ENCODE assay signal across 9 cellular contexts in the genomic region with DNA sequence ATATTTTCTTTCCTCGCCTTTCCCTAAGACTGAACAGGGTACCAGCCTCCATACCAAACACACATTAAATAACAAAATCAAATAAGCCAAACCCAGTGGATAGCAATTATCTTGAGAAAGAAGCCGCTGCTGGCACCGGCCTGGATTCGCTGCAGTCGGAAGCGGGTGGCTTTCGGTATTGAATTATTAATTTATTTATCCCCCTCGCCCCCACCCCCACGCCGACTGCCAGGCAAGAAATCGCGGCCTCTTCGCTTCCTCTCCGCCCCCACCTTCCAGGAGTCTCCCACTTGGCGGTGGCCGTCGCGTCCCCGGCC. TPM values are rescaled to one million over a fixed set of nuclear protein-coding genes. Genes with fewer than 3 reads are reported as not detected.
DNase-seq lines count a peak whose midpoint lies in the region; ATAC-seq and TF ChIP-seq lines count a peak whose summit lies in the region.
"Had no signal": no experiment of that assay in that cellular context is flagged by ENCODE, and none has a peak within 500 bp of the region (broad histone marks: within the 10 kb centered on the region; RNA-seq: fewer than 3 reads in every experiment).

No MANE protein-coding gene starts in this region.

- peaks cover 0 to 24% (median 6%) of the 10 kb centered on the region in 12 donors for H3K4me1 ChIP-seq in heart left ventricle
- peaks cover 12% of the 10 kb centered on the region for H3K4me1 ChIP-seq in adipocyte (ENCODE audit: control insufficient read depth, insufficient read depth, low read length)
- H3K4me1 ChIP-seq in lung (ENCODE audit: control insufficient read depth in 2 of 2, insufficient read depth in 2 of 2, low read length in 2 of 2) = peaks cover 0 to 6% of the 10 kb centered on the region in 2 donors
- H3K4me1 ChIP-seq in uterus = no peaks in the 10 kb centered on the region

- DNase-seq in heart left ventricle (no peak), Right ventricle myocardium superior (no peak), adipocyte (ENCODE audit: low read depth) (no peak), lung (ENCODE audit: low spot score) (no peak), uterus (no peak), COLO829 (ENCODE audit: low spot score) (no peak)

- peak overlapping the region; percentile 81 for H3K9ac ChIP-seq in adipocyte (ENCODE audit: low read length)

- H3K9me3 ChIP-seq in heart left ventricle (no peaks in the 10 kb centered on the region), adipocyte (ENCODE audit: control insufficient read depth, low read length) (no peaks in the 10 kb centered on the region), lung (ENCODE audit: control insufficient read depth in 2 of 2, insufficient read depth in 1 of 2, low read length in 1 of 2) (no peaks in the 10 kb centered on the region), uterus (no peaks in the 10 kb centered on the region)

- H3K4me3 ChIP-seq in heart left ventricle (peak overlapping the region in 11 of 12 donors; percentile 31 to 70 (median 54)), adipocyte (ENCODE audit: low read length) (peak overlapping the region; percentile 87), lung (peak overlapping the region; percentile 58), uterus (peak overlapping the region; percentile 19 to 48)

- no peak for TF ChIP-seq CTCF in heart left ventricle (IDR thresholded peaks at IDR 0.05)
- no peak for TF ChIP-seq CTCF in lung (IDR thresholded peaks at IDR 0.05; ENCODE audit: control extremely low read depth, extremely low read depth)
- no peak for TF ChIP-seq CTCF in uterus (IDR thresholded peaks at IDR 0.05)

- H3K27ac ChIP-seq in heart left ventricle (peak overlapping the region in 1 of 12 donors; percentile 93), lung (ENCODE audit: low read depth in 1 of 2, low read length in 1 of 2) (peak overlapping the region in 1 of 2 donors; percentile 50), uterus (no peak overlapping the region)

- no peaks in the 10 kb centered on the region for H3K36me3 ChIP-seq in heart left ventricle
- H3K36me3 ChIP-seq in adipocyte (ENCODE audit: control insufficient read depth, insufficient read depth, low read length, severe bottlenecking) = no peaks in the 10 kb centered on the region
- H3K36me3 ChIP-seq in lung (ENCODE audit: control insufficient read depth in 2 of 2, insufficient read depth in 2 of 2, low read length in 2 of 2) = no peaks in the 10 kb centered on the region
- H3K36me3 ChIP-seq in uterus = no peaks in the 10 kb centered on the region

- H3K27me3 ChIP-seq in heart left ventricle = peaks cover under 1 to 40% (median 13%) of the 10 kb centered on the region in 9 donors
- H3K27me3 ChIP-seq in adipocyte (replicated peaks; ENCODE audit: control insufficient read depth, insufficient read depth, low read length) = no peaks in the 10 kb centered on the region
- no peaks in the 10 kb centered on the region for H3K27me3 ChIP-seq in lung (ENCODE audit: control insufficient read depth, insufficient read depth)
- H3K27me3 ChIP-seq in uterus = peaks cover 0 to 9% of the 10 kb centered on the region in 2 donors

- intact Hi-C loops in heart left ventricle (cut with DNase I) = no loop called here
- intact Hi-C loops in Right ventricle myocardium superior (cut with DNase I) = no loop called here
- intact Hi-C loops in uterus (cut with DNase I; ENCODE audit: low total_unique reads) = no loop called here

- 0 to 2% (median 1%) methylated on average over 14 to 19 of the region's 19 CpGs for WGBS in heart left ventricle, 4 donors
- 1% methylated on average over 19 of the region's 19 CpGs for WGBS in lung, 2 donors

- TF ChIP-seq POLR2A in heart left ventricle (IDR thresholded peaks at IDR 0.05) (no peak), uterus (IDR thresholded peaks at IDR 0.05) (no peak)

- ATAC-seq in heart left ventricle (no peak), Right ventricle myocardium superior (ENCODE audit: poor library complexity) (no peak), lung (ENCODE audit: insufficient read depth, low FRiP score) (no peak), HG02763 (IDR thresholded peaks at IDR 0.05; ENCODE audit: unreplicated experiment) (no peak), GM21526 (IDR thresholded peaks at IDR 0.05; ENCODE audit: low FRiP score, unreplicated experiment) (no peak)

RNA-seq across cellular contexts. Expression of a gene that starts 0.4 kb away (rescaled TPM):
- under 1 TPM in 1 of 9 donors, not detected in 8; 0.08 TPM for total RNA-seq in heart left ventricle
- under 1 TPM in 1 of 2 donors, not detected in 1; 0.06 TPM for polyA plus RNA-seq in heart left ventricle
- not detected for total RNA-seq in Right ventricle myocardium superior
- total RNA-seq in lung = under 1 TPM; 0.17 to 0.52 TPM
- under 1 TPM; 0.20 to 0.32 TPM for polyA plus RNA-seq in lung
- total RNA-seq in uterus = 1 to 10 TPM in 2 of 4 donors, under 1 TPM in 1, not detected in 1; 0.27 to 7.9 (median 1.4) TPM
- total RNA-seq: T-helper 1 cell treated with Interleukin-12 subunit alpha and Interleukin-12 subunit beta and Interleukin-4 antibody, amounts not matched to agents 30 ng/mL and 1 ng/mL, for 36 hours had no signal

Comparison
In these comparisons a context has a peak if more than half of its experiments do, and no peak if none do; other contexts are left out.
1. H3K4me3 ChIP-seq: peak in every context shown above with its lines; median percentile 87 in adipocyte; 58 in lung; 54 in heart left ventricle; 34 in uterus.